8 cellular contexts compared by ENCODE assay signal in genomic region chr2:60794271-60794863, GRCh38. TPM values are rescaled to one million over a fixed set of nuclear protein-coding genes. Genes with fewer than 3 reads are reported as not detected.
A peak's percentile ranks its signal among the peaks of the same experiment; 100 is the strongest.
DNase-seq lines count a peak whose midpoint lies in the region; ATAC-seq, FAIRE-seq and TF ChIP-seq lines count a peak whose summit lies in the region.

No MANE protein-coding gene starts in this region.

- H2AFZ ChIP-seq in K562 (ENCODE audit: low read depth, low read length): no peak overlapping the region

- no peak overlapping the region for H3K4me3 ChIP-seq in DOHH2 (ENCODE audit: low read length)
- no peak overlapping the region for H3K4me3 ChIP-seq in K562
- no peak overlapping the region for H3K4me3 ChIP-seq in lower lobe of right lung

- H3K27me3 ChIP-seq in DOHH2 (ENCODE audit: control insufficient read depth, low read length) (no peaks in the 10 kb centered on the region), K562 (ENCODE audit: control insufficient read depth in 2 of 2, insufficient read depth in 2 of 2, low read length in 2 of 2) (no peaks in the 10 kb centered on the region), lower lobe of right lung (ENCODE audit: low read depth) (no peaks in the 10 kb centered on the region)

- no peak overlapping the region for H3K9ac ChIP-seq in K562 (ENCODE audit: insufficient read depth in 1 of 2, low read depth in 2 of 2, low read length in 2 of 2)

- H3K27ac ChIP-seq in DOHH2 (ENCODE audit: low read depth, low read length): no peak overlapping the region
- H3K27ac ChIP-seq in K562 (ENCODE audit: extremely low read depth, low read depth, low read length): no peak overlapping the region
- no peak overlapping the region for H3K27ac ChIP-seq in lower lobe of right lung

- intact Hi-C loops in K562 (cut with micrococcal nuclease): no loop called here
- intact Hi-C loops in lower lobe of right lung (cut with DNase I): no loop called here
- intact Hi-C loops in head of caudate nucleus (cut with DNase I): loop anchor here (10.0 kb wide), 1 partner anchor 200 kb away; no protein-coding TSS in a partner anchor

- peak; percentile 11 for FAIRE-seq in K562 (lab: Jason Lieb, UNC)

- no peaks in the 10 kb centered on the region for H3K9me1 ChIP-seq in K562 (ENCODE audit: control insufficient read depth, insufficient read depth, low read length)

- H3K9me3 ChIP-seq in DOHH2 (ENCODE audit: control insufficient read depth, insufficient read depth, low read length): no peaks in the 10 kb centered on the region
- H3K9me3 ChIP-seq in K562 (replicated peaks; ENCODE audit: control insufficient read depth, insufficient read depth, low read depth, low read length): no peaks in the 10 kb centered on the region
- no peaks in the 10 kb centered on the region for H3K9me3 ChIP-seq in lower lobe of right lung

- POLR2A ChIA-PET in K562 (lab: Yijun Ruan, JAX): no interaction called here

- no peak overlapping the region for H3K4me2 ChIP-seq in DOHH2 (ENCODE audit: low read length)
- H3K4me2 ChIP-seq in K562 (ENCODE audit: insufficient read depth, low read length): no peak overlapping the region

- 0 out of 2 replicates have a peak, but pooled peaks cover 3% of the 10 kb centered on the region for H4K20me1 ChIP-seq in DOHH2 (ENCODE audit: control insufficient read depth, insufficient read depth, low read depth, low read length)
- no peaks in the 10 kb centered on the region for H4K20me1 ChIP-seq in K562 (replicated peaks; ENCODE audit: control insufficient read depth, insufficient read depth, low read length)

- DNase-seq in LHCN-M2 (ENCODE audit: low read depth) (peak; percentile 14), K562 (ENCODE audit: extremely low read depth in 1 of 4, low spot score in 3 of 4) (peak; percentile 24 to 32 (median 28)), lower lobe of right lung (no peak), head of caudate nucleus (no peak)
- no peak for DNase-seq in activated CD4-positive, CD25-positive, alpha-beta regulatory T cell treated with anti-CD3 and anti-CD28 coated beads, Interleukin-2, amount 50 U/mL, for 72 hours

- WGBS in K562 (ENCODE audit: insufficient coverage, low coverage, missing lambda C conversion rate): 58% methylated on average over 5 of the region's 5 CpGs

- TF ChIP-seq CTCF in DOHH2 (IDR thresholded peaks at IDR 0.05; ENCODE audit: low read depth, low read length, poor library complexity, severe bottlenecking): peak; percentile 76
- TF ChIP-seq CTCF in K562 (IDR thresholded peaks at IDR 0.05 in 2 of 3, conservative IDR thresholded peaks at IDR 0.05 in 1 of 3; ENCODE audit: insufficient read depth in 2 of 3, low read depth in 1 of 3, low read length in 3 of 3): peak; percentile 23 to 67 (median 28); a peak in 4 of 6 replicates
- TF ChIP-seq CTCF in lower lobe of right lung (IDR thresholded peaks at IDR 0.05): peak; percentile 54

- peak; percentile 70 to 72 for TF ChIP-seq RAD21 in K562 (CRISPR knock-in tag; conservative IDR thresholded peaks at IDR 0.05 in 1 of 2, IDR thresholded peaks at IDR 0.05 in 1 of 2)

- in situ Hi-C loops in K562 (cut with MboI): no loop called here

- H3K79me2 ChIP-seq in DOHH2 (ENCODE audit: control insufficient read depth, low read length) (peaks cover 5% of the 10 kb centered on the region; the same call in 1 of the 2 replicates), K562 (ENCODE audit: control insufficient read depth, insufficient read depth, low read length) (no peaks in the 10 kb centered on the region)

- TF ChIP-seq EP300 in K562 (IDR thresholded peaks at IDR 0.05; ENCODE audit: low read length): no peak

- H3K9me2 ChIP-seq in DOHH2 (replicated peaks; ENCODE audit: control insufficient read depth, low read length): no peaks in the 10 kb centered on the region

- ATAC-seq in K562 (no peak), lower lobe of right lung (no peak), GM18868 (IDR thresholded peaks at IDR 0.05; ENCODE audit: unreplicated experiment) (no peak), GM21528 (IDR thresholded peaks at IDR 0.05; ENCODE audit: low FRiP score, unreplicated experiment) (no peak)

- no TSS peak for BruUV-seq in K562 (replicated peaks; lab: Mats Ljungman, UMichigan)

- CTCF ChIA-PET in K562 (lab: Yijun Ruan, JAX; ENCODE audit: low intra/inter-chr PET ratio): interaction anchor here (0.6 to 2.7 kb wide), 2 partner anchors 89 to 204 kb away, joined by 5 to 26 read pairs; no protein-coding TSS in a partner anchor

- TF ChIP-seq POLR2A in K562 (conservative IDR thresholded peaks at IDR 0.05): no peak

- H3F3A ChIP-seq in DOHH2 (ENCODE audit: control insufficient read depth, insufficient read depth): peaks cover 25% of the 10 kb centered on the region

- H3K36me3 ChIP-seq in DOHH2 (ENCODE audit: control insufficient read depth, low read length) (peaks cover 76% of the 10 kb centered on the region), K562 (ENCODE audit: control insufficient read depth, insufficient read depth, low read length) (peaks cover 82% of the 10 kb centered on the region), lower lobe of right lung (peaks cover 99% of the 10 kb centered on the region)

- H3K4me1 ChIP-seq in DOHH2 (ENCODE audit: control insufficient read depth, low read length) (peaks cover 33% of the 10 kb centered on the region), K562 (replicated peaks in 1 of 2; ENCODE audit: control insufficient read depth in 2 of 2, insufficient read depth in 2 of 2, low read length in 2 of 2) (no peaks in the 10 kb centered on the region; a peak in 1 of 5 replicates), lower lobe of right lung (peaks cover 3% of the 10 kb centered on the region)

TF ChIP-seq in K562, 482 proteins besides CTCF, POLR2A, EP300 and RAD21 (continues in another document):
- TF ChIP-seq ZNF695 (CRISPR knock-in tag; IDR thresholded peaks at IDR 0.05) (no peak), KLF16 (IDR thresholded peaks at IDR 0.05) (peak; percentile 28; the same call in 1 of the 2 replicates), HOXB6 (CRISPR knock-in tag; IDR thresholded peaks at IDR 0.05; ENCODE audit: borderline replicate concordance) (no peak), DEAF1 (CRISPR knock-in tag; IDR thresholded peaks at IDR 0.05) (peak; percentile 49; the same call in 1 of the 2 replicates), FOXP4 (CRISPR knock-in tag; IDR thresholded peaks at IDR 0.05; ENCODE audit: borderline replicate concordance) (no peak), NCOR1 (IDR thresholded peaks at IDR 0.05) (0 out of 2 replicates have a peak, but pooled peaks have one; percentile 15)

RNA-seq across cellular contexts. Expression of gene PAPOLG, which starts 38.3 kb away (rescaled TPM):
- total RNA-seq in LHCN-M2 (2014; rRNA removed) (9.9 and 12.5 TPM in 2 replicates), K562 (2014; rRNA removed) (8.0 and 9.9 TPM in 2 replicates), K562 (2014; rRNA removed; fragmentation: Illumina TruSeq; extraction: Trizol) (16.3 and 17.8 TPM in 2 replicates), K562 (2015; rRNA removed; fragmentation: Illumina TruSeq; extraction: Trizol) (13.8 and 15.0 TPM in 2 replicates), K562 (2021) (10.0 and 11.1 TPM in 2 replicates), lower lobe of right lung (16.1 TPM)
- 2.5 TPM for polyA plus RNA-seq in LHCN-M2 (2012)
- total RNA-seq in K562 (2011; cell fraction: chromatin; rRNA removed; ENCODE audit: low replicate concordance): 15.0 and 40.0 TPM in 2 replicates
- total RNA-seq in K562 (2011; cell fraction: nucleolus; rRNA removed): 7.8 and 10.0 TPM in 2 replicates
- total RNA-seq in K562 (2011; cell fraction: nucleoplasm; rRNA removed): 15.8 and 22.9 TPM in 2 replicates
- polyA plus RNA-seq in K562 (2011; rRNA removed) (14.3 and 15.2 TPM in 2 replicates), K562 (2014; fragmentation: Illumina TruSeq; extraction: Trizol) (9.7 and 11.7 TPM in 2 replicates), K562 (2014; fragmentation: Nextera tagmentation; extraction: Ambion mirVana) (1 to 10 TPM; 3.9 to 8.9 TPM), K562 (2014; rRNA removed) (4.8 and 8.4 TPM in 2 replicates)
- polyA plus RNA-seq in K562 (2011; cell fraction: cytosol; rRNA removed): 4.6 and 5.1 TPM in 2 replicates
- 10.4 and 13.0 TPM in 2 replicates for polyA plus RNA-seq in K562 (2011; cell fraction: nucleus; rRNA removed)
- polyA plus RNA-seq in K562 (2012): 6.1 and 6.8 TPM in 2 replicates
- polyA minus RNA-seq in K562 (2011; rRNA and poly(A)+ RNA removed): 37.0 and 38.7 TPM in 2 replicates
- 12.1 and 21.5 TPM in 2 replicates for polyA minus RNA-seq in K562 (2011; cell fraction: cytosol; rRNA and poly(A)+ RNA removed)
- 8.6 and 13.9 TPM in 2 replicates for polyA minus RNA-seq in K562 (2011; cell fraction: nucleus; rRNA and poly(A)+ RNA removed)

Comparison
In these comparisons a context has a peak if more than half of its experiments do, and no peak if none do; other contexts are left out.
1. DNase-seq: peak in LHCN-M2 (single experiment) and K562 (4 of 4); none in lower lobe of right lung (single experiment), activated CD4-positive, CD25-positive, alpha-beta regulatory T cell treated with anti-CD3 and anti-CD28 coated beads, Interleukin-2, amount 50 U/mL, for 72 hours (single experiment) and head of caudate nucleus (0 of 42).
2. Peak in every context shown above with its lines, with median percentiles within 50 percentile points of each other: CTCF ChIP-seq.